ENCODE assay signal across 1 cellular context in genomic region chr17:81509048-81509686, GRCh38.
TF ChIP-seq lines count a peak whose summit lies in the region.

No MANE protein-coding gene starts in this region.

TF ChIP-seq in A549, 52 proteins besides CTCF, POLR2A, EP300 and RAD21 (continued from another document):
- TF ChIP-seq USF2 (IDR thresholded peaks at IDR 0.05) (no peak), KDM5A (IDR thresholded peaks at IDR 0.05) (no peak), CBX8 (IDR thresholded peaks at IDR 0.05) (no peak), JUN (IDR thresholded peaks at IDR 0.05) (peak; percentile 94 to 95; a peak in 4 of 5 replicates), FOXS1 (CRISPR knock-in tag; IDR thresholded peaks at IDR 0.05) (no peak), GATA3 (IDR thresholded peaks at IDR 0.05; ENCODE audit: borderline replicate concordance) (peak; percentile 19; the same call in 1 of the 2 replicates), FOSB (CRISPR knock-in tag; IDR thresholded peaks at IDR 0.05) (peak; percentile 69), ZFP36 (IDR thresholded peaks at IDR 0.05; ENCODE audit: borderline replicate concordance, partially characterized antibody) (no peak), ZC3H11A (IDR thresholded peaks at IDR 0.05) (no peak), JUNB (IDR thresholded peaks at IDR 0.05) (no peak), CHD2 (IDR thresholded peaks at IDR 0.05; ENCODE audit: low read length, partially characterized antibody) (no peak), HES2 (IDR thresholded peaks at IDR 0.05) (no peak), E2F6 (IDR thresholded peaks at IDR 0.05; ENCODE audit: borderline replicate concordance, low read depth) (no peak), MAX (IDR thresholded peaks at IDR 0.05) (peak; percentile 2; the same call in 1 of the 2 replicates), MAZ (IDR thresholded peaks at IDR 0.05; ENCODE audit: borderline replicate concordance, low read depth, low read length) (no peak), HOXB13 (CRISPR knock-in tag; IDR thresholded peaks at IDR 0.05; ENCODE audit: low read depth) (peak; percentile 25; the same call in 1 of the 2 replicates), RCOR1 (IDR thresholded peaks at IDR 0.05; ENCODE audit: low read depth, low read length) (no peak), HEYL (CRISPR knock-in tag; IDR thresholded peaks at IDR 0.05) (no peak), BCL3 (IDR thresholded peaks at IDR 0.05) (peak; percentile 44; the same call in 1 of the 3 replicates), HOXA7 (CRISPR knock-in tag; IDR thresholded peaks at IDR 0.05) (peak; percentile 96), TP53 (CRISPR knock-in tag; IDR thresholded peaks at IDR 0.05) (peak; percentile 91), HOXB5 (CRISPR knock-in tag; IDR thresholded peaks at IDR 0.05) (peak; percentile 18; the same call in 1 of the 2 replicates), HMGXB4 (CRISPR knock-in tag; IDR thresholded peaks at IDR 0.05; ENCODE audit: borderline replicate concordance) (no peak), HDAC2 (IDR thresholded peaks at IDR 0.05) (no peak), ESRRA (IDR thresholded peaks at IDR 0.05; ENCODE audit: borderline replicate concordance, low read length) (no peak), NR3C1 (IDR thresholded peaks at IDR 0.05) (no peak), MAFK (IDR thresholded peaks at IDR 0.05; ENCODE audit: partially characterized antibody) (peak; percentile 1), ZSCAN20 (CRISPR knock-in tag; IDR thresholded peaks at IDR 0.05) (no peak), EHF (CRISPR knock-in tag; IDR thresholded peaks at IDR 0.05) (peak; percentile 74; the same call in 1 of the 2 replicates), POLR2AphosphoS2 (conservative IDR thresholded peaks at IDR 0.05; ENCODE audit: low read length) (peak; percentile 91), ELK1 (IDR thresholded peaks at IDR 0.05; ENCODE audit: low read depth, low read length) (no peak), ATOH8 (CRISPR knock-in tag; IDR thresholded peaks at IDR 0.05; ENCODE audit: low read depth) (peak; percentile 54; the same call in 1 of the 2 replicates)
TF ChIP-seq in A549: peak in this region for 19.
